Comparison of ENCODE assay signal across 12 cellular contexts in the genomic region with DNA sequence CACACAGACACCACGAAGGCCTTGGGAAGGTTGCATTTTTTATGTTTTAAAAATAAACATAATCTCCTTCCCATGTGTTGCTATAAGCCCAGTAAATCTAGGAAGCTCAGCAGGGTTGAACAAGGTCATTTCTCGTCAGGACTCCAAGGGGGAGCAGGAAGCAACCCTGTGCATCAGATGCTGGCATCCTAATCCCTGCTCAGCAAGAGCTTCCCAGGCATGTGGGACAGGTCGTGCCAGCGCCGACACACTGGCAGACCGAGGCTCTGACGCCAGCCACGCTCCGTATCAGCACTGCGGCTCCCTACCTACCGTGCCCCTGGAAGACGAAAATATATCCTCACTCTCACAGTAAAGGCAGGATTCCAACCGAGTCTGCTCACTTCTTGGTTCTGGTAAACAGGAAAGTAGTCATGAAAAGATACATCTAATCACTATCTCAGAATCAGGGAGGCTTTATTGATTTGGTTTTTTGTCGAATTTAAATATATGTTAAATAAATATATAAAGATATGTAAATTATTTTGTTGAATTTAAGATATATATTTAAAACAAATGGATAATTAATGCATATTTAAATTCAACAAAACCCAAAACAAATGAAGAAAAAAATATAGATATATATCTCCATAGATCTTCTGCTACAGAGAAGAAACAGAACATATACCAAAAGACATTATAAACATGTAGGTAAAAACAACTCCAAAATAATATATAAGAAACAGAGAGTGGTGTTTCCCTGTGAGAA.
DNase-seq lines count a peak whose midpoint lies in the region; ATAC-seq and TF ChIP-seq lines count a peak whose summit lies in the region.
"Had no signal": no experiment of that assay in that cellular context is flagged by ENCODE, and none has a peak within 500 bp of the region (broad histone marks: within the 10 kb centered on the region; RNA-seq: fewer than 3 reads in every experiment).

No MANE protein-coding gene starts in this region.

- peak overlapping the region; percentile 29 for H3K4me2 ChIP-seq in IMR-90 (ENCODE audit: low read depth, low read length)

- peak overlapping the region; percentile 88 for H2BK120ac ChIP-seq in IMR-90 (ENCODE audit: low read depth, low read length)

- H3K27ac ChIP-seq in IMR-90 (ENCODE audit: insufficient read depth, low read length) (no peak overlapping the region), skeletal muscle tissue (ENCODE audit: low read depth, low read length) (no peak overlapping the region), sigmoid colon (no peak overlapping the region)
- H3K27ac ChIP-seq: spleen had no signal

- no peaks in the 10 kb centered on the region for H3K79me1 ChIP-seq in IMR-90 (ENCODE audit: low read depth in 1 of 2, low read length in 2 of 2)

- no peak overlapping the region for H3K56ac ChIP-seq in IMR-90 (ENCODE audit: extremely low read depth, insufficient read depth, low read length)

- no peak overlapping the region for H3K4me3 ChIP-seq in IMR-90 (ENCODE audit: insufficient read depth, low read depth, low read length)
- peak overlapping the region in 2 of 3 donors; percentile 17 to 49 for H3K4me3 ChIP-seq in skeletal muscle tissue (ENCODE audit: low read length in 3 of 3)
- H3K4me3 ChIP-seq in sigmoid colon: no peak overlapping the region
- H3K4me3 ChIP-seq: spleen had no signal

- POLR2A ChIA-PET in IMR-90 (lab: Charles Lee; ENCODE audit: unreplicated experiment): no interaction called here

- TF ChIP-seq CTCF in IMR-90 (conservative IDR thresholded peaks at IDR 0.05; ENCODE audit: low read depth, low read length) (no peak), sigmoid colon (IDR thresholded peaks at IDR 0.05) (no peak)

- H3K9ac ChIP-seq in IMR-90 (ENCODE audit: low read depth, low read length) (no peak overlapping the region), skeletal muscle tissue (ENCODE audit: low read depth in 1 of 3, low read length in 3 of 3) (peak overlapping the region in 2 of 3 donors; percentile 25 to 35)

- no CpG with 5 or more reads among the region's 14 CpGs for WGBS in IMR-90 (ENCODE audit: extremely low coverage in 2 of 2, insufficient read length in 1 of 2), 2 experiments
- 72 to 74% methylated on average over 14 of the region's 14 CpGs for WGBS in sigmoid colon, 2 donors

- in situ Hi-C loops in IMR-90 (cut with MboI; ENCODE audit: low sequenced_read_pairs): loop anchor here (5.0 to 25.0 kb wide), 5 partner anchors 722 to 1465 kb away; no protein-coding TSS in a partner anchor

- peaks cover 5% of the 10 kb centered on the region for H3K9me1 ChIP-seq in IMR-90 (ENCODE audit: insufficient read depth, low read length)

- peak overlapping the region; percentile 51 for H2AFZ ChIP-seq in IMR-90 (replicated peaks; ENCODE audit: low read length, poor library complexity)

- H3K23ac ChIP-seq in IMR-90 (ENCODE audit: low read depth, low read length): peak overlapping the region; percentile 6; the same call in 1 of the 2 replicates

- TF ChIP-seq POLR2A in IMR-90 (IDR thresholded peaks at IDR 0.05; ENCODE audit: low read depth, low read length): no peak
- no peak for TF ChIP-seq POLR2A in sigmoid colon (IDR thresholded peaks at IDR 0.05)

- intact Hi-C loops in IMR-90 (cut with micrococcal nuclease): loop anchor here (1.0 to 10.0 kb wide), 10 partner anchors 412 to 1592 kb away; no protein-coding TSS in a partner anchor
- intact Hi-C loops in sigmoid colon (cut with DNase I): loop anchor here (2.0 to 10.0 kb wide), 4 partner anchors 1162 to 1902 kb away; no protein-coding TSS in a partner anchor

- peak overlapping the region in 1 of 2 experiments; percentile 22; a peak in 1 of 4 replicates for H4K8ac ChIP-seq in IMR-90 (ENCODE audit: low read depth in 2 of 2, low read length in 2 of 2)

- H3K36me3 ChIP-seq in IMR-90 (ENCODE audit: control insufficient read depth, insufficient read depth, low read length): no peaks in the 10 kb centered on the region
- H3K36me3 ChIP-seq in skeletal muscle tissue (ENCODE audit: control insufficient read depth in 3 of 3, insufficient read depth in 3 of 3, low read length in 3 of 3): no peaks in the 10 kb centered on the region
- H3K36me3 ChIP-seq in sigmoid colon: no peaks in the 10 kb centered on the region
- H3K36me3 ChIP-seq: spleen had no signal

- H2BK20ac ChIP-seq in IMR-90 (ENCODE audit: low read depth, low read length): peak overlapping the region; percentile 89

- no peak overlapping the region for H2BK15ac ChIP-seq in IMR-90 (ENCODE audit: low read depth, low read length)

- H4K20me1 ChIP-seq in IMR-90 (ENCODE audit: insufficient read depth, low read length): no peaks in the 10 kb centered on the region

- H4K5ac ChIP-seq in IMR-90 (ENCODE audit: low read depth, low read length): no peak overlapping the region

- ATAC-seq in IMR-90 (ENCODE audit: low read depth): peak; percentile 34; the same call in 1 of the 2 replicates

- no peak overlapping the region for H3K18ac ChIP-seq in IMR-90 (ENCODE audit: low read depth, low read length)

- DNase-seq in IMR-90: peak; percentile 19
- DNase-seq in brain pericyte (ENCODE audit: low read depth, low spot score): peak; percentile 75
- peak; percentile 33 for DNase-seq in hepatic stellate cell (ENCODE audit: low spot score)
- DNase-seq in sigmoid colon: no peak
- no peak for DNase-seq in NCI-H345 treated with DMSO at 0.1 percent for 48 hours (lab: John Stamatoyannopoulos, UW; ENCODE audit: unreplicated experiment)
- no peak for DNase-seq in COLO668 (lab: John Stamatoyannopoulos, UW; ENCODE audit: unreplicated experiment)
- DNase-seq in COLO829 (ENCODE audit: low spot score): no peak
- DNase-seq: activated CD4-positive, alpha-beta T cell treated with anti-CD3 and anti-CD28 coated beads, Interleukin-2, amount 50 U/mL, for 48 hours; islet precursor cell; spleen; T1000 had no signal

- H3K4ac ChIP-seq in IMR-90 (ENCODE audit: low read depth, low read length): peak overlapping the region; percentile 44

- H4K91ac ChIP-seq in IMR-90 (ENCODE audit: insufficient read depth, low read depth, low read length): peak overlapping the region; percentile 44; the same call in 1 of the 2 replicates

- H3K4me1 ChIP-seq in IMR-90 (ENCODE audit: control insufficient read depth, insufficient read depth, low read length): peaks cover 10% of the 10 kb centered on the region
- H3K4me1 ChIP-seq in skeletal muscle tissue (ENCODE audit: control insufficient read depth in 3 of 3, insufficient read depth in 3 of 3, low read length in 3 of 3): peaks cover 8 to 21% (median 18%) of the 10 kb centered on the region in 3 donors
- peaks cover 0 to 16% (median 9%) of the 10 kb centered on the region in 4 donors for H3K4me1 ChIP-seq in sigmoid colon

- no peak overlapping the region for H2AK9ac ChIP-seq in IMR-90 (replicated peaks; ENCODE audit: low read depth, low read length, poor library complexity)

- H2AK5ac ChIP-seq in IMR-90 (ENCODE audit: low read depth, low read length): no peak overlapping the region

- no peak for TF ChIP-seq EP300 in sigmoid colon (IDR thresholded peaks at IDR 0.05)

- H3K14ac ChIP-seq in IMR-90 (replicated peaks; ENCODE audit: low read depth, low read length): peak overlapping the region; percentile 77

- H3K27me3 ChIP-seq in IMR-90 (ENCODE audit: control insufficient read depth, insufficient read depth, low read length) (no peaks in the 10 kb centered on the region), skeletal muscle tissue (ENCODE audit: control insufficient read depth in 3 of 3, insufficient read depth in 3 of 3, low read length in 3 of 3) (no peaks in the 10 kb centered on the region), sigmoid colon (no peaks in the 10 kb centered on the region)
- H3K27me3 ChIP-seq: spleen had no signal

- dilution Hi-C loops in IMR-90 (cut with HindIII; ENCODE audit: low sequenced_read_pairs, unreplicated experiment): no loop called here

- H3K9me3 ChIP-seq in IMR-90 (ENCODE audit: control insufficient read depth, insufficient read depth, low read length) (no peaks in the 10 kb centered on the region), skeletal muscle tissue (ENCODE audit: control insufficient read depth in 3 of 3, low read length in 3 of 3) (no peaks in the 10 kb centered on the region), sigmoid colon (no peaks in the 10 kb centered on the region)

- CTCF ChIA-PET in IMR-90 (lab: Yijun Ruan, JAX): interaction anchor here (0.6 to 1.0 kb wide), 4 partner anchors 12 to 788 kb away, joined by 3 to 5 read pairs (median 3); no protein-coding TSS in a partner anchor

- no peak for TF ChIP-seq RAD21 in IMR-90 (IDR thresholded peaks at IDR 0.05; ENCODE audit: low read length)

- H2BK5ac ChIP-seq in IMR-90 (ENCODE audit: low read depth, low read length, poor library complexity, severe bottlenecking): no peak overlapping the region

- BruUV-seq in IMR-90 (replicated peaks; lab: Mats Ljungman, UMichigan): no TSS peak

TF ChIP-seq in IMR-90, 13 proteins besides CTCF, POLR2A, EP300 and RAD21:
- TF ChIP-seq BHLHE40 (IDR thresholded peaks at IDR 0.05; ENCODE audit: low read depth, low read length): no peak

Comparison
In these comparisons a context has a peak if more than half of its experiments do, and no peak if none do; other contexts are left out.
1. DNase-seq: peak in IMR-90 (single experiment), brain pericyte (single experiment) and hepatic stellate cell (single experiment); none in sigmoid colon (single experiment), NCI-H345 treated with DMSO at 0.1 percent for 48 hours (single experiment), COLO668 (single experiment) and COLO829 (single experiment).
2. H3K4me3 ChIP-seq: peak in skeletal muscle tissue (2 of 3); none in IMR-90 (single experiment) and sigmoid colon (0 of 4).